ENCODE assay signal across 1 cellular context in genomic region chr6:131997450-131998153, GRCh38.
A peak's percentile ranks its signal among the peaks of the same experiment; 100 is the strongest.
TF ChIP-seq lines count a peak whose summit lies in the region.

No MANE protein-coding gene starts in this region.

TF ChIP-seq in HepG2, 621 proteins besides CTCF, POLR2A, EP300 and RAD21 (continued from another document and continues in another):
- TF ChIP-seq TFAP4 (IDR thresholded peaks at IDR 0.05; ENCODE audit: borderline replicate concordance, low read depth) (0 out of 2 replicates have a peak, but pooled peaks have one; percentile 37), ZNF12 (CRISPR knock-in tag; IDR thresholded peaks at IDR 0.05) (0 out of 2 replicates have a peak, but pooled peaks have one; percentile 19), PHF5A (CRISPR knock-in tag; IDR thresholded peaks at IDR 0.05; ENCODE audit: low read depth, unreplicated experiment) (no peak), PPARG (CRISPR knock-in tag; conservative IDR thresholded peaks at IDR 0.05) (0 out of 2 replicates have a peak, but pooled peaks have one; percentile 12), PAXIP1 (CRISPR knock-in tag; conservative IDR thresholded peaks at IDR 0.05) (peak; percentile 47; the same call in 1 of the 2 replicates), ATF7-NPFF (CRISPR knock-in tag; IDR thresholded peaks at IDR 0.05; ENCODE audit: low read depth) (0 out of 2 replicates have a peak, but pooled peaks have one; percentile 16), POLR2AphosphoS5 (IDR thresholded peaks at IDR 0.05; ENCODE audit: low read depth, low read length) (0 out of 2 replicates have a peak, but pooled peaks have one; percentile 20), TIGD3 (CRISPR knock-in tag; IDR thresholded peaks at IDR 0.05; ENCODE audit: borderline replicate concordance) (no peak), ZNF510 (CRISPR knock-in tag; IDR thresholded peaks at IDR 0.05; ENCODE audit: low read depth) (0 out of 2 replicates have a peak, but pooled peaks have one; percentile 48), ZNF784 (CRISPR knock-in tag; IDR thresholded peaks at IDR 0.05; ENCODE audit: borderline replicate concordance) (peak; percentile 75; the same call in 1 of the 2 replicates), ZNF556 (CRISPR knock-in tag; IDR thresholded peaks at IDR 0.05; ENCODE audit: borderline replicate concordance) (peak; percentile 72; the same call in 1 of the 2 replicates), MYC (CRISPR knock-in tag; IDR thresholded peaks at IDR 0.05; ENCODE audit: borderline replicate concordance) (peak; percentile 24; the same call in 1 of the 2 replicates), NKX3-1 (CRISPR knock-in tag; IDR thresholded peaks at IDR 0.05) (0 out of 2 replicates have a peak, but pooled peaks have one; percentile 33)
- TF ChIP-seq, protein P1, sequence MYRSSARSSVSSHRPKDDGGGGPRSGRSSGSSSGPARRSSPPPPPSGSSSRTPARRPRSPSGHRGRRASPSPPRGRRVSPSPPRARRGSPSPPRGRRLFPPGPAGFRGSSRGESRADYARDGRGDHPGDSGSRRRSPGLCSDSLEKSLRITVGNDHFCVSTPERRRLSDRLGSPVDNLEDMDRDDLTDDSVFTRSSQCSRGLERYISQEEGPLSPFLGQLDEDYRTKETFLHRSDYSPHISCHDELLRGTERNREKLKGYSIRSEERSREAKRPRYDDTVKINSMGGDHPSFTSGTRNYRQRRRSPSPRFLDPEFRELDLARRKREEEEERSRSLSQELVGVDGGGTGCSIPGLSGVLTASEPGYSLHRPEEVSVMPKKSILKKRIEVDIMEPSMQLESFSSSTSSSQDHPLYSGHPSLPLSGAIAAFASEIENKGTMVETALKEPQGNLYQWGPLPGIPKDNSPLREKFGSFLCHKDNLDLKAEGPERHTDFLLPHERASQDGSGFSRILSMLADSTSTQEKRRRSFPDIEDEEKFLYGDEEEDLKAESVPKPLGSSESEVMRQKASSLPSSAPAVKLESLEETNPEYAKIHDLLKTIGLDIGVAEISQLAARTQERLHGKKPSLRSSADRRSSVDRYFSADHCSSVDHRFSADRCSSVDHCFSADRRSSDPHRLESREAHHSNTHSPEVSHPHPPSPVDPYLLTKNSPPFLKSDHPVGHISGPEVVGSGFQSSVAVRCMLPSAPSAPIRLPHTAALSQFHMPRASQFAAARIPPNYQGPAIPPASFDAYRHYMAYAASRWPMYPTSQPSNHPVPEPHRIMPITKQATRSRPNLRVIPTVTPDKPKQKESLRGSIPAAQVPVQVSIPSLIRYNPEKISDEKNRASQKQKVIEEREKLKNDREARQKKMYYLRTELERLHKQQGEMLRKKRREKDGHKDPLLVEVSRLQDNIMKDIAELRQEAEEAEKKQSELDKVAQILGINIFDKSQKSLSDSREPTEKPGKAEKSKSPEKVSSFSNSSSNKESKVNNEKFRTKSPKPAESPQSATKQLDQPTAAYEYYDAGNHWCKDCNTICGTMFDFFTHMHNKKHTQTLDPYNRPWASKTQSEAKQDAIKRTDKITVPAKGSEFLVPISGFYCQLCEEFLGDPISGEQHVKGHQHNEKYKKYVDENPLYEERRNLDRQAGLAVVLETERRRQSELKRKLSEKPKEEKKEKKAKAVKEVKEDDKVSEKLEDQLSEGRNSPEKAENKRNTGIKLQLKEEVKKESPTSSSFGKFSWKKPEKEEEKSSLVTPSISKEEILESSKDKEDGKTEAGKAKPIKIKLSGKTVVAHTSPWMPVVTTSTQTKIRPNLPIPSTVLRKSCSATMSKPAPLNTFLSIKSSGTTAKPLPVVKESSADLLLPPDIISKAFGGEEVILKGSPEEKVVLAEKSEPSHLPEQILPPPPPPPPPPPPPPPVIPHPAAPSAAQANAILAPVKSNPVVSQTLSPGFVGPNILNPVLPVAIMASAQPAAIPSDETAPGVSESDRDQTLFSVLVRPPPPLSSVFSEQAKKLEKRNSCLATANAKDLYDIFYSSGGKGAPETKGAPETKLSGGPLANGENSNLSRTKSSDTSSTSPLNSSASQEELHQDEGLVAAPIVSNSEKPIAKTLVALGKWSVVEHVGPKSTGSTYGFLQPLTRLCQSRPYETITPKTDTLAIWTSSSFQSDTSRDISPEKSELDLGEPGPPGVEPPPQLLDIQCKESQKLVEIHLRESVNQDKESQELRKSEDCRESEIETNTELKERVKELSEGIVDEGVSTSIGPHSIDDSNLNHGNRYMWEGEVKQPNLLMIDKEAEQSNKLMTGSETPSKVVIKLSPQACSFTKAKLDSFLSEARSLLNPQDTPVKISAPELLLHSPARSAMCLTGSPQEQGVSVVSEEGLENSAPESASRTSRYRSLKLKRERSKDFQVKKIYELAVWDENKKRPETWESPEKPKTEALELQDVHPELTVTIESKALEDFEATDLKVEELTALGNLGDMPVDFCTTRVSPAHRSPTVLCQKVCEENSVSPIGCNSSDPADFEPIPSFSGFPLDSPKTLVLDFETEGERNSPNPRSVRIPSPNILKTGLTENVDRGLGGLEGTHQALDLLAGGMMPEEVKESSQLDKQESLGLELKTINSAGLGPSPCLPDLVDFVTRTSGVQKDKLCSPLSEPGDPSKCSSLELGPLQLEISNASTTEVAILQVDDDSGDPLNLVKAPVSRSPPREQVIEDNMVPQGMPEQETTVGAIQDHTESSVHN (CRISPR knock-in tag; IDR thresholded peaks at IDR 0.05), result 0 out of 2 replicates have a peak, but pooled peaks have one; percentile 53
- TF ChIP-seq, protein P2, sequence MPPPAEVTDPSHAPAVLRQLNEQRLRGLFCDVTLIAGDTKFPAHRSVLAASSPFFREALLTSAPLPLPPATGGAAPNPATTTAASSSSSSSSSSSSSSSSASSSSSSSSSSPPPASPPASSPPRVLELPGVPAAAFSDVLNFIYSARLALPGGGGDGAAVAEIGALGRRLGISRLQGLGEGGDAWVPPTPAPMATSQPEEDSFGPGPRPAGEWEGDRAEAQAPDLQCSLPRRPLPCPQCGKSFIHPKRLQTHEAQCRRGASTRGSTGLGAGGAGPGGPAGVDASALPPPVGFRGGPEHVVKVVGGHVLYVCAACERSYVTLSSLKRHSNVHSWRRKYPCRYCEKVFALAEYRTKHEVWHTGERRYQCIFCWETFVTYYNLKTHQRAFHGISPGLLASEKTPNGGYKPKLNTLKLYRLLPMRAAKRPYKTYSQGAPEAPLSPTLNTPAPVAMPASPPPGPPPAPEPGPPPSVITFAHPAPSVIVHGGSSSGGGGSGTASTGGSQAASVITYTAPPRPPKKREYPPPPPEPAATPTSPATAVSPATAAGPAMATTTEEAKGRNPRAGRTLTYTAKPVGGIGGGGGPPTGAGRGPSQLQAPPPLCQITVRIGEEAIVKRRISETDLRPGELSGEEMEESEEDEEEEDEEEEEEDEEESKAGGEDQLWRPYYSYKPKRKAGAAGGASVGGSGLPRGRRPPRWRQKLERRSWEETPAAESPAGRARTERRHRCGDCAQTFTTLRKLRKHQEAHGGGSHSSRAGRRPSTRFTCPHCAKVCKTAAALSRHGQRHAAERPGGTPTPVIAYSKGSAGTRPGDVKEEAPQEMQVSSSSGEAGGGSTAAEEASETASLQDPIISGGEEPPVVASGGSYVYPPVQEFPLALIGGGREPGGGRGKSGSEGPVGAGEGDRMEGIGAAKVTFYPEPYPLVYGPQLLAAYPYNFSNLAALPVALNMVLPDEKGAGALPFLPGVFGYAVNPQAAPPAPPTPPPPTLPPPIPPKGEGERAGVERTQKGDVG (CRISPR knock-in tag; IDR thresholded peaks at IDR 0.05; ENCODE audit: borderline replicate concordance), result no peak
- TF ChIP-seq, protein P3, sequence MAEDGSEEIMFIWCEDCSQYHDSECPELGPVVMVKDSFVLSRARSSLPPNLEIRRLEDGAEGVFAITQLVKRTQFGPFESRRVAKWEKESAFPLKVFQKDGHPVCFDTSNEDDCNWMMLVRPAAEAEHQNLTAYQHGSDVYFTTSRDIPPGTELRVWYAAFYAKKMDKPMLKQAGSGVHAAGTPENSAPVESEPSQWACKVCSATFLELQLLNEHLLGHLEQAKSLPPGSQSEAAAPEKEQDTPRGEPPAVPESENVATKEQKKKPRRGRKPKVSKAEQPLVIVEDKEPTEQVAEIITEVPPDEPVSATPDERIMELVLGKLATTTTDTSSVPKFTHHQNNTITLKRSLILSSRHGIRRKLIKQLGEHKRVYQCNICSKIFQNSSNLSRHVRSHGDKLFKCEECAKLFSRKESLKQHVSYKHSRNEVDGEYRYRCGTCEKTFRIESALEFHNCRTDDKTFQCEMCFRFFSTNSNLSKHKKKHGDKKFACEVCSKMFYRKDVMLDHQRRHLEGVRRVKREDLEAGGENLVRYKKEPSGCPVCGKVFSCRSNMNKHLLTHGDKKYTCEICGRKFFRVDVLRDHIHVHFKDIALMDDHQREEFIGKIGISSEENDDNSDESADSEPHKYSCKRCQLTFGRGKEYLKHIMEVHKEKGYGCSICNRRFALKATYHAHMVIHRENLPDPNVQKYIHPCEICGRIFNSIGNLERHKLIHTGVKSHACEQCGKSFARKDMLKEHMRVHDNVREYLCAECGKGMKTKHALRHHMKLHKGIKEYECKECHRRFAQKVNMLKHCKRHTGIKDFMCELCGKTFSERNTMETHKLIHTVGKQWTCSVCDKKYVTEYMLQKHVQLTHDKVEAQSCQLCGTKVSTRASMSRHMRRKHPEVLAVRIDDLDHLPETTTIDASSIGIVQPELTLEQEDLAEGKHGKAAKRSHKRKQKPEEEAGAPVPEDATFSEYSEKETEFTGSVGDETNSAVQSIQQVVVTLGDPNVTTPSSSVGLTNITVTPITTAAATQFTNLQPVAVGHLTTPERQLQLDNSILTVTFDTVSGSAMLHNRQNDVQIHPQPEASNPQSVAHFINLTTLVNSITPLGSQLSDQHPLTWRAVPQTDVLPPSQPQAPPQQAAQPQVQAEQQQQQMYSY (CRISPR knock-in tag; IDR thresholded peaks at IDR 0.05), result no peak
- TF ChIP-seq, protein P4, sequence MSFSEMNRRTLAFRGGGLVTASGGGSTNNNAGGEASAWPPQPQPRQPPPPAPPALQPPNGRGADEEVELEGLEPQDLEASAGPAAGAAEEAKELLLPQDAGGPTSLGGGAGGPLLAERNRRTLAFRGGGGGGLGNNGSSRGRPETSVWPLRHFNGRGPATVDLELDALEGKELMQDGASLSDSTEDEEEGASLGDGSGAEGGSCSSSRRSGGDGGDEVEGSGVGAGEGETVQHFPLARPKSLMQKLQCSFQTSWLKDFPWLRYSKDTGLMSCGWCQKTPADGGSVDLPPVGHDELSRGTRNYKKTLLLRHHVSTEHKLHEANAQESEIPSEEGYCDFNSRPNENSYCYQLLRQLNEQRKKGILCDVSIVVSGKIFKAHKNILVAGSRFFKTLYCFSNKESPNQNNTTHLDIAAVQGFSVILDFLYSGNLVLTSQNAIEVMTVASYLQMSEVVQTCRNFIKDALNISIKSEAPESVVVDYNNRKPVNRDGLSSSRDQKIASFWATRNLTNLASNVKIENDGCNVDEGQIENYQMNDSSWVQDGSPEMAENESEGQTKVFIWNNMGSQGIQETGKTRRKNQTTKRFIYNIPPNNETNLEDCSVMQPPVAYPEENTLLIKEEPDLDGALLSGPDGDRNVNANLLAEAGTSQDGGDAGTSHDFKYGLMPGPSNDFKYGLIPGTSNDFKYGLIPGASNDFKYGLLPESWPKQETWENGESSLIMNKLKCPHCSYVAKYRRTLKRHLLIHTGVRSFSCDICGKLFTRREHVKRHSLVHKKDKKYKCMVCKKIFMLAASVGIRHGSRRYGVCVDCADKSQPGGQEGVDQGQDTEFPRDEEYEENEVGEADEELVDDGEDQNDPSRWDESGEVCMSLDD (CRISPR knock-in tag; IDR thresholded peaks at IDR 0.05; ENCODE audit: borderline replicate concordance), result no peak
